ENCODE assay signal across 1 cellular context in genomic region chr2:234985608-234986115, GRCh38.
TF ChIP-seq lines count a peak whose summit lies in the region.

No MANE protein-coding gene starts in this region.

TF ChIP-seq in IMR-90, 13 proteins besides CTCF, POLR2A, EP300 and RAD21:
- TF ChIP-seq USF2 (IDR thresholded peaks at IDR 0.05; ENCODE audit: low read depth, low read length) = no peak
- no peak for TF ChIP-seq RCOR1 (IDR thresholded peaks at IDR 0.05; ENCODE audit: insufficient replicate concordance, low read length)
- TF ChIP-seq MXI1 (IDR thresholded peaks at IDR 0.05; ENCODE audit: borderline replicate concordance, low read depth, low read length) = no peak
- no peak for TF ChIP-seq RFX5 (IDR thresholded peaks at IDR 0.05; ENCODE audit: low read depth, low read length)
- TF ChIP-seq NFE2L2 (IDR thresholded peaks at IDR 0.05; ENCODE audit: low read depth, low read length) = no peak
- TF ChIP-seq CEBPB (IDR thresholded peaks at IDR 0.05; ENCODE audit: low read depth, low read length) = no peak
- no peak for TF ChIP-seq BHLHE40 (IDR thresholded peaks at IDR 0.05; ENCODE audit: low read depth, low read length)
- TF ChIP-seq MAZ (IDR thresholded peaks at IDR 0.05; ENCODE audit: borderline replicate concordance, low read depth, low read length) = no peak
- no peak for TF ChIP-seq MAFK (IDR thresholded peaks at IDR 0.05; ENCODE audit: low read depth, low read length)
- no peak for TF ChIP-seq ELK1 (IDR thresholded peaks at IDR 0.05; ENCODE audit: borderline replicate concordance, low read depth, low read length)
- no peak for TF ChIP-seq FOS (IDR thresholded peaks at IDR 0.05; ENCODE audit: low read depth, low read length)
